ENCODE assay signal across 2 cellular contexts in the genomic region with DNA sequence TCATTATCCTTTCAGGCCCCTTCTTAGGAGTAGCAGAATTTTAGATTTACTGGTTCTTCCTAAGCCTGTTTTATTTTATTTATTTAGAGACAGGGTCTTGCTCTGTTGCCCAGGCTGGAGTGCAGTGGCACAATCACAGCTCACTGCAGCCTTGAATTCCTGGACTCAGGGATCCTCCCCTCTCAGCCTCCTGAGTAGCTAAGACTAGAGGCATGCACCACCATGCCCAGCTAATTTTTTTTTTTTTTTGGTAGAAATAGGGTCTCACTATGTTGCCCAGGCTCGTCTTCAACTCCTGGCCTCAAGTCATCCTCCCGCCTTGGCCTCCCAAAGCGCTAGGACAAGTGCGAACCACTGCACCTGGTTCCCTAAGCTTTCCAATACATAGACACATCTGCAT.
A peak's percentile ranks its signal among the peaks of the same experiment; 100 is the strongest.
TF ChIP-seq lines count a peak whose summit lies in the region.

No MANE protein-coding gene starts in this region.

TF ChIP-seq in WTC11, 78 proteins besides CTCF, POLR2A, EP300 and RAD21:
- TF ChIP-seq GTF2I (CRISPR knock-in tag; conservative IDR thresholded peaks at IDR 0.05), result 0 out of 2 replicates have a peak, but pooled peaks have one; percentile 26
TF ChIP-seq in WTC11: peak in this region for 1; not testable (repeated sequence) for 77.

TF ChIP-seq in HepG2, 621 proteins besides CTCF, POLR2A, EP300 and RAD21:
- TF ChIP-seq, protein P1, sequence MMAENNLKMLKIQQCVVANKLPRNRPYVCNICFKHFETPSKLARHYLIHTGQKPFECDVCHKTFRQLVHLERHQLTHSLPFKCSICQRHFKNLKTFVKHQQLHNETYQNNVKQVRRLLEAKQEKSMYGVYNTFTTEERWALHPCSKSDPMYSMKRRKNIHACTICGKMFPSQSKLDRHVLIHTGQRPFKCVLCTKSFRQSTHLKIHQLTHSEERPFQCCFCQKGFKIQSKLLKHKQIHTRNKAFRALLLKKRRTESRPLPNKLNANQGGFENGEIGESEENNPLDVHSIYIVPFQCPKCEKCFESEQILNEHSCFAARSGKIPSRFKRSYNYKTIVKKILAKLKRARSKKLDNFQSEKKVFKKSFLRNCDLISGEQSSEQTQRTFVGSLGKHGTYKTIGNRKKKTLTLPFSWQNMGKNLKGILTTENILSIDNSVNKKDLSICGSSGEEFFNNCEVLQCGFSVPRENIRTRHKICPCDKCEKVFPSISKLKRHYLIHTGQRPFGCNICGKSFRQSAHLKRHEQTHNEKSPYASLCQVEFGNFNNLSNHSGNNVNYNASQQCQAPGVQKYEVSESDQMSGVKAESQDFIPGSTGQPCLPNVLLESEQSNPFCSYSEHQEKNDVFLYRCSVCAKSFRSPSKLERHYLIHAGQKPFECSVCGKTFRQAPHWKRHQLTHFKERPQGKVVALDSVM (CRISPR knock-in tag; IDR thresholded peaks at IDR 0.05), result peak; percentile 43; the same call in 1 of the 2 replicates
- peak; percentile 71 for TF ChIP-seq ZNF121 (CRISPR knock-in tag; IDR thresholded peaks at IDR 0.05)
